Comparison of ENCODE assay signal across 19 cellular contexts in the genomic region with DNA sequence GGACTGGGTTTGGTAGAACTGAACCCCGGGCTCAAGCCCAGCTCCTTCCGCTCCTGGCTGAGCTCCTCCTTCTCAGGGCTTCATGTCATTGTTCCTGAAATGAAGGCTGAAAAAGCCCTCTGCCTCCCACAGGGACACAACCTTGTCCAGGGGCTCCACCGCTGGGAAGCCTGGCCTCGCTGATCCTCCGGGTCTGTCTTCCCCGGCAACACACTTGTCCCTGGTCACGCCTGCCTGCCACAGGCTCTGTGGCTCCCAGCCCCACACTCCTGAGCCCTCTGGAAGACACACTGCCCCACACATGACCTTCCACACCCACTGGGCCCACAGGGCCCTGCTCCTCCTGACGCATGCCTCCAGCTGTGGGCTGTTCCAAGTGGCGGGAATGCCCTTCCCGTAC.
"Had no signal": no experiment of that assay in that cellular context is flagged by ENCODE, and none has a peak within 500 bp of the region (broad histone marks: within the 10 kb centered on the region; RNA-seq: fewer than 3 reads in every experiment).

No MANE protein-coding gene starts in this region.

- H3K27me3 Mint-ChIP-seq: stimulated activated naive CD8-positive, alpha-beta T cell treated with anti-CD3 and anti-CD28 coated beads, Interleukin-15, Interleukin-2, amounts not matched to agents 100 ng/mL and 50 ng/mL, for 24 hours had no signal

- H3K36me3 Mint-ChIP-seq: naive thymus-derived CD8-positive, alpha-beta T cell had no signal

- H3K27ac ChIP-seq: cardiac muscle cell, esophagus muscularis mucosa, hepatocyte, prostate gland, upper lobe of left lung had no signal

- FAIRE-seq: kidney, small intestine had no signal

- H2AFZ ChIP-seq: hepatocyte had no signal

- H3K4me3 ChIP-seq: cardiac muscle cell, esophagus muscularis mucosa, hepatocyte, prostate gland, upper lobe of left lung had no signal

- H3K4me1 ChIP-seq: prostate gland had no signal

- H3K4me3 Mint-ChIP-seq: naive thymus-derived CD8-positive, alpha-beta T cell; stimulated activated naive CD8-positive, alpha-beta T cell treated with anti-CD3 and anti-CD28 coated beads, Interleukin-15, Interleukin-2, amounts not matched to agents 100 ng/mL and 50 ng/mL, for 24 hours had no signal

- DNase-seq: activated CD4-positive, alpha-beta T cell treated with anti-CD3 and anti-CD28 coated beads for 1 hour; activated CD4-positive, alpha-beta T cell treated with anti-CD3 and anti-CD28 coated beads, Interleukin-2, amount 50 U/mL, for 48 hours; activated effector memory CD4-positive, alpha-beta T cell treated with anti-CD3 and anti-CD28 coated beads, Interleukin-2, amount 50 U/mL, for 16 hours; activated T-cell treated with anti-CD3 and anti-CD28 coated beads, Interleukin-2, amount 50 U/mL, for 4 hours; kidney; left ventricle myocardium superior; mesenchymal stem cell; small intestine; stimulated activated CD4-positive, alpha-beta T cell treated with anti-CD3 and anti-CD28 coated beads, Interleukin-4, amount 100 ng/mL, for 4 hours; stimulated activated CD8-positive, alpha-beta memory T cell treated with anti-CD3 and anti-CD28 coated beads, Interleukin-4, amount 100 ng/mL, for 48 hours; upper lobe of left lung had no signal

- H3K27ac Mint-ChIP-seq: activated naive CD4-positive, alpha-beta T cell treated with anti-CD3 and anti-CD28 coated beads, Interleukin-2, amount 50 U/mL, for 72 hours; naive thymus-derived CD8-positive, alpha-beta T cell; stimulated activated naive CD8-positive, alpha-beta T cell treated with anti-CD3 and anti-CD28 coated beads, Interleukin-15, Interleukin-2, amounts not matched to agents 100 ng/mL and 50 ng/mL, for 24 hours had no signal

- H3K79me2 ChIP-seq: hepatocyte had no signal

- H3K36me3 ChIP-seq: cardiac muscle cell, esophagus muscularis mucosa, prostate gland, upper lobe of left lung had no signal

- H3K9me3 ChIP-seq: esophagus muscularis mucosa, prostate gland, upper lobe of left lung had no signal

- ATAC-seq: activated naive CD4-positive, alpha-beta T cell treated with anti-CD3 and anti-CD28 coated beads, Interleukin-2, amount 50 U/mL, for 72 hours; left ventricle myocardium superior; naive thymus-derived CD8-positive, alpha-beta T cell; right cardiac atrium had no signal

- H3K9me3 Mint-ChIP-seq: activated T-cell treated with anti-CD3 and anti-CD28 coated beads, Interleukin-2, amount 50 U/mL, for 4 hours; naive thymus-derived CD8-positive, alpha-beta T cell had no signal

- H3K4me2 ChIP-seq: hepatocyte had no signal
